2 cellular contexts compared by ENCODE assay signal in the genomic region with DNA sequence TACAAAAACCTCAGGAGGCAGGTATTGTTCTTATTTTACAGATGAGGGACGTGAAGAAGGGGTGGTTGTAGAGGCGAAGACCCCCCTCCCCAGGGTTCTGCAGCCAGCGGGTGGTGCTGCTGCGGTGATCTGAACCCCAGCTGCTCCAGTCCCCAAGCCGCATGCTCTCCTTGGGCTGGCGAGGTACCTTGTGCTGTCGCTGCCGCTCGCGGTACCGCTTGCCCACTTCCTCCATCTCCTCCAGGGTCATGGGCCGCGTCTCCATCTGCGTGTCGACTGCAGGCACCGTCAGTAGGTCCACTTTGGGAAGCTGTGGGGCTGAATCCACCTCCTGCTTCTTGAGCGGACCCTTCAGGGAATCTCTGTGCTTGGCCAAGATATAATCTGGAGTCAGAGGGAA.
TF ChIP-seq lines count a peak whose summit lies in the region.

No MANE protein-coding gene starts in this region.

TF ChIP-seq in HepG2, 621 proteins besides CTCF, POLR2A, EP300 and RAD21:
- TF ChIP-seq, protein P1, sequence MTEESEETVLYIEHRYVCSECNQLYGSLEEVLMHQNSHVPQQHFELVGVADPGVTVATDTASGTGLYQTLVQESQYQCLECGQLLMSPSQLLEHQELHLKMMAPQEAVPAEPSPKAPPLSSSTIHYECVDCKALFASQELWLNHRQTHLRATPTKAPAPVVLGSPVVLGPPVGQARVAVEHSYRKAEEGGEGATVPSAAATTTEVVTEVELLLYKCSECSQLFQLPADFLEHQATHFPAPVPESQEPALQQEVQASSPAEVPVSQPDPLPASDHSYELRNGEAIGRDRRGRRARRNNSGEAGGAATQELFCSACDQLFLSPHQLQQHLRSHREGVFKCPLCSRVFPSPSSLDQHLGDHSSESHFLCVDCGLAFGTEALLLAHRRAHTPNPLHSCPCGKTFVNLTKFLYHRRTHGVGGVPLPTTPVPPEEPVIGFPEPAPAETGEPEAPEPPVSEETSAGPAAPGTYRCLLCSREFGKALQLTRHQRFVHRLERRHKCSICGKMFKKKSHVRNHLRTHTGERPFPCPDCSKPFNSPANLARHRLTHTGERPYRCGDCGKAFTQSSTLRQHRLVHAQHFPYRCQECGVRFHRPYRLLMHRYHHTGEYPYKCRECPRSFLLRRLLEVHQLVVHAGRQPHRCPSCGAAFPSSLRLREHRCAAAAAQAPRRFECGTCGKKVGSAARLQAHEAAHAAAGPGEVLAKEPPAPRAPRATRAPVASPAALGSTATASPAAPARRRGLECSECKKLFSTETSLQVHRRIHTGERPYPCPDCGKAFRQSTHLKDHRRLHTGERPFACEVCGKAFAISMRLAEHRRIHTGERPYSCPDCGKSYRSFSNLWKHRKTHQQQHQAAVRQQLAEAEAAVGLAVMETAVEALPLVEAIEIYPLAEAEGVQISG (CRISPR knock-in tag; IDR thresholded peaks at IDR 0.05), result no peak
- TF ChIP-seq MATR3 (CRISPR knock-in tag; IDR thresholded peaks at IDR 0.05), result no peak
- no peak for TF ChIP-seq SUZ12 (IDR thresholded peaks at IDR 0.05; ENCODE audit: low read depth, low read length)
- no peak for TF ChIP-seq GATA4 (IDR thresholded peaks at IDR 0.05; ENCODE audit: borderline replicate concordance, low read depth)
- no peak for TF ChIP-seq FOXO1 (CRISPR knock-in tag; IDR thresholded peaks at IDR 0.05)
- no peak for TF ChIP-seq MAZ (IDR thresholded peaks at IDR 0.05; ENCODE audit: borderline replicate concordance, low read depth, low read length)
- no peak for TF ChIP-seq MAZ (CRISPR knock-in tag; IDR thresholded peaks at IDR 0.05; ENCODE audit: low read depth)
- TF ChIP-seq HES4 (CRISPR knock-in tag; IDR thresholded peaks at IDR 0.05; ENCODE audit: borderline replicate concordance), result no peak
- no peak for TF ChIP-seq MBNL3 (CRISPR knock-in tag; conservative IDR thresholded peaks at IDR 0.05)
- TF ChIP-seq, protein P2, sequence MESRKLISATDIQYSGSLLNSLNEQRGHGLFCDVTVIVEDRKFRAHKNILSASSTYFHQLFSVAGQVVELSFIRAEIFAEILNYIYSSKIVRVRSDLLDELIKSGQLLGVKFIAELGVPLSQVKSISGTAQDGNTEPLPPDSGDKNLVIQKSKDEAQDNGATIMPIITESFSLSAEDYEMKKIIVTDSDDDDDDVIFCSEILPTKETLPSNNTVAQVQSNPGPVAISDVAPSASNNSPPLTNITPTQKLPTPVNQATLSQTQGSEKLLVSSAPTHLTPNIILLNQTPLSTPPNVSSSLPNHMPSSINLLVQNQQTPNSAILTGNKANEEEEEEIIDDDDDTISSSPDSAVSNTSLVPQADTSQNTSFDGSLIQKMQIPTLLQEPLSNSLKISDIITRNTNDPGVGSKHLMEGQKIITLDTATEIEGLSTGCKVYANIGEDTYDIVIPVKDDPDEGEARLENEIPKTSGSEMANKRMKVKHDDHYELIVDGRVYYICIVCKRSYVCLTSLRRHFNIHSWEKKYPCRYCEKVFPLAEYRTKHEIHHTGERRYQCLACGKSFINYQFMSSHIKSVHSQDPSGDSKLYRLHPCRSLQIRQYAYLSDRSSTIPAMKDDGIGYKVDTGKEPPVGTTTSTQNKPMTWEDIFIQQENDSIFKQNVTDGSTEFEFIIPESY (CRISPR knock-in tag; IDR thresholded peaks at IDR 0.05), result 0 out of 2 replicates have a peak, but pooled peaks have one; percentile 36

TF ChIP-seq in IMR-90, 13 proteins besides CTCF, POLR2A, EP300 and RAD21:
- TF ChIP-seq, protein P3, sequence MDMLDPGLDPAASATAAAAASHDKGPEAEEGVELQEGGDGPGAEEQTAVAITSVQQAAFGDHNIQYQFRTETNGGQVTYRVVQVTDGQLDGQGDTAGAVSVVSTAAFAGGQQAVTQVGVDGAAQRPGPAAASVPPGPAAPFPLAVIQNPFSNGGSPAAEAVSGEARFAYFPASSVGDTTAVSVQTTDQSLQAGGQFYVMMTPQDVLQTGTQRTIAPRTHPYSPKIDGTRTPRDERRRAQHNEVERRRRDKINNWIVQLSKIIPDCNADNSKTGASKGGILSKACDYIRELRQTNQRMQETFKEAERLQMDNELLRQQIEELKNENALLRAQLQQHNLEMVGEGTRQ (IDR thresholded peaks at IDR 0.05; ENCODE audit: low read depth, low read length), result no peak
- no peak for TF ChIP-seq FOS (IDR thresholded peaks at IDR 0.05; ENCODE audit: low read depth, low read length)
- no peak for TF ChIP-seq BHLHE40 (IDR thresholded peaks at IDR 0.05; ENCODE audit: low read depth, low read length)
- no peak for TF ChIP-seq SMC3 (IDR thresholded peaks at IDR 0.05; ENCODE audit: low read depth, low read length)
- no peak for TF ChIP-seq RFX5 (IDR thresholded peaks at IDR 0.05; ENCODE audit: low read depth, low read length)
- no peak for TF ChIP-seq CEBPB (IDR thresholded peaks at IDR 0.05; ENCODE audit: low read depth, low read length)
- TF ChIP-seq, protein P4, sequence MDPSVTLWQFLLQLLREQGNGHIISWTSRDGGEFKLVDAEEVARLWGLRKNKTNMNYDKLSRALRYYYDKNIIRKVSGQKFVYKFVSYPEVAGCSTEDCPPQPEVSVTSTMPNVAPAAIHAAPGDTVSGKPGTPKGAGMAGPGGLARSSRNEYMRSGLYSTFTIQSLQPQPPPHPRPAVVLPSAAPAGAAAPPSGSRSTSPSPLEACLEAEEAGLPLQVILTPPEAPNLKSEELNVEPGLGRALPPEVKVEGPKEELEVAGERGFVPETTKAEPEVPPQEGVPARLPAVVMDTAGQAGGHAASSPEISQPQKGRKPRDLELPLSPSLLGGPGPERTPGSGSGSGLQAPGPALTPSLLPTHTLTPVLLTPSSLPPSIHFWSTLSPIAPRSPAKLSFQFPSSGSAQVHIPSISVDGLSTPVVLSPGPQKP (IDR thresholded peaks at IDR 0.05; ENCODE audit: borderline replicate concordance, low read depth, low read length), result no peak
- no peak for TF ChIP-seq RCOR1 (IDR thresholded peaks at IDR 0.05; ENCODE audit: insufficient replicate concordance, low read length)
- TF ChIP-seq MXI1 (IDR thresholded peaks at IDR 0.05; ENCODE audit: borderline replicate concordance, low read depth, low read length), result no peak
- TF ChIP-seq NFE2L2 (IDR thresholded peaks at IDR 0.05; ENCODE audit: low read depth, low read length), result no peak
- no peak for TF ChIP-seq MAZ (IDR thresholded peaks at IDR 0.05; ENCODE audit: borderline replicate concordance, low read depth, low read length)
- no peak for TF ChIP-seq MAFK (IDR thresholded peaks at IDR 0.05; ENCODE audit: low read depth, low read length)
- TF ChIP-seq CHD1 (IDR thresholded peaks at IDR 0.05; ENCODE audit: low read depth, low read length), result no peak
